Comparison of ENCODE assay signal across 1 cellular context in the genomic region with DNA sequence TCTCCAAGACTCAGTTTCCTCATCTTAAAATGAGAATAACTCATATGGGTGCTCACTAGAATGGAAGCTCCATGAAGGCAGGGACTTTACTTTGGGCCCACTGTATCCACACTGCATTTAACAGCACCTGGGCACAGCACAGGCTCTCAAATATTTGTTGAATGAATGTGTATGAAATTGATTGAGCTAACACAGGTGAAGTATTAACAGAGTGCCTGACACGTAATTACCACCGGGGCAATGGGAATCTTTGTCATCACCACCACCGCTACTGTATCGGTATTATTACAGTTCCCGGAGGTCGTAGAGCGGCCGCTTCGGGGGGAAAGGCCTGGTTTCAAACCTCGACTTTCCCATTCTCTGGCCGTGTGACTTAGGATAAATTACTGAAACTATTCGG.
A peak's percentile ranks its signal among the peaks of the same experiment; 100 is the strongest.
TF ChIP-seq lines count a peak whose summit lies in the region.

No MANE protein-coding gene starts in this region.

TF ChIP-seq in GM12878, 131 proteins besides CTCF, POLR2A, EP300 and RAD21 (continued from another document):
- TF ChIP-seq, protein P1, sequence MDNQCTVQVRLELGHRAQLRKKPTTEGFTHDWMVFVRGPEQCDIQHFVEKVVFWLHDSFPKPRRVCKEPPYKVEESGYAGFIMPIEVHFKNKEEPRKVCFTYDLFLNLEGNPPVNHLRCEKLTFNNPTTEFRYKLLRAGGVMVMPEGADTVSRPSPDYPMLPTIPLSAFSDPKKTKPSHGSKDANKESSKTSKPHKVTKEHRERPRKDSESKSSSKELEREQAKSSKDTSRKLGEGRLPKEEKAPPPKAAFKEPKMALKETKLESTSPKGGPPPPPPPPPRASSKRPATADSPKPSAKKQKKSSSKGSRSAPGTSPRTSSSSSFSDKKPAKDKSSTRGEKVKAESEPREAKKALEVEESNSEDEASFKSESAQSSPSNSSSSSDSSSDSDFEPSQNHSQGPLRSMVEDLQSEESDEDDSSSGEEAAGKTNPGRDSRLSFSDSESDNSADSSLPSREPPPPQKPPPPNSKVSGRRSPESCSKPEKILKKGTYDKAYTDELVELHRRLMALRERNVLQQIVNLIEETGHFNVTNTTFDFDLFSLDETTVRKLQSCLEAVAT (IDR thresholded peaks at IDR 0.05): 0 out of 2 replicates have a peak, but pooled peaks have one; percentile 34
TF ChIP-seq in GM12878: peak in this region for 1.
